In the genomic region with DNA sequence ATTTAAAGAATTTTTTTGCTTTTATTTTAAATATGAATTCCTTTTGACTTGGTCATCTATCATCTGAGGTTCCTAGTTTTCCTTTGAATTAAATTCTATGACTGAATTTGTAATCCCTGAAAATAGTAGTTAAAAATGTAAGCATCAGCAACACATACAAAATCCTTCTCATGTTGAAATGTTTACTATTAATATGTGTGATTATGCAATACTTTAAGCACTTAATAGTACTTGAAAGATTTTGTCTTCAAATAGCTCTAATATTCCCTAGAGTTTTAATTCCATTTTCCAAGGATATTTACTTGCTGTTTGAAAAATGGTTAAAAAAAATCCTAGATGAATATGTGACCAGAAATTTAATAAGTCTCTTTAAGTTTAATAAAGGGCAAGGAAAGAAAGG, we compare ENCODE assay signal across 24 cellular contexts. TPM values are rescaled to one million over a fixed set of nuclear protein-coding genes. Genes with fewer than 3 reads are reported as not detected.
DNase-seq lines count a peak whose midpoint lies in the region; ATAC-seq, FAIRE-seq and TF ChIP-seq lines count a peak whose summit lies in the region.
"Had no signal": no experiment of that assay in that cellular context is flagged by ENCODE, and none has a peak within 500 bp of the region (broad histone marks: within the 10 kb centered on the region; RNA-seq: fewer than 3 reads in every experiment).

No MANE protein-coding gene starts in this region.

- no peak for TF ChIP-seq EP300 in HepG2 (IDR thresholded peaks at IDR 0.05; ENCODE audit: low read depth in 2 of 2, low read length in 2 of 2)
- TF ChIP-seq EP300 in HepG2 (CRISPR knock-in tag; IDR thresholded peaks at IDR 0.05; ENCODE audit: borderline replicate concordance) = no peak
- TF ChIP-seq EP300 in K562 (IDR thresholded peaks at IDR 0.05; ENCODE audit: low read length) = no peak

- H3K27me3 ChIP-seq in HepG2 (ENCODE audit: control insufficient read depth in 1 of 2, insufficient read depth in 2 of 2, low read length in 2 of 2) (peaks cover 0 to 3% of the 10 kb centered on the region in 2 experiments; a peak in 1 of 5 replicates), right lobe of liver (no peaks in the 10 kb centered on the region), K562 (ENCODE audit: control insufficient read depth in 2 of 2, insufficient read depth in 2 of 2, low read length in 2 of 2) (no peaks in the 10 kb centered on the region)

- intact Hi-C loops in HepG2 (cut with micrococcal nuclease; ENCODE audit: unreplicated experiment) = no loop called here
- intact Hi-C loops in right lobe of liver (cut with DNase I) = no loop called here
- intact Hi-C loops in K562 (cut with micrococcal nuclease) = no loop called here

- no peak overlapping the region for H3K4me2 ChIP-seq in HepG2 (ENCODE audit: low read depth, low read length)
- H3K4me2 ChIP-seq in K562 (ENCODE audit: insufficient read depth, low read length) = no peak overlapping the region
- H3K4me2 ChIP-seq: GM23338 had no signal

- peak; percentile 49 for FAIRE-seq in HepG2 (lab: Jason Lieb, UNC)
- no peak for FAIRE-seq in K562 (lab: Jason Lieb, UNC)
- FAIRE-seq: GM18507 had no signal

- in situ Hi-C loops in HepG2 (cut with HindIII; ENCODE audit: extremely low pct_ligation_motif_present, low pct_unique_long_range_greater_than_20kb) (no loop called here), K562 (cut with MboI) (no loop called here)

- no peak overlapping the region for H3K9ac ChIP-seq in HepG2 (ENCODE audit: insufficient read depth, low read depth, low read length)
- no peak overlapping the region for H3K9ac ChIP-seq in K562 (ENCODE audit: insufficient read depth in 1 of 2, low read depth in 2 of 2, low read length in 2 of 2)

- H3K36me3 ChIP-seq in HepG2 (replicated peaks in 1 of 2; ENCODE audit: control insufficient read depth in 1 of 2, insufficient read depth in 2 of 2, low read length in 2 of 2) = no peaks in the 10 kb centered on the region
- H3K36me3 ChIP-seq in right lobe of liver = no peaks in the 10 kb centered on the region
- no peaks in the 10 kb centered on the region for H3K36me3 ChIP-seq in K562 (ENCODE audit: control insufficient read depth, insufficient read depth, low read length)
- H3K36me3 ChIP-seq: HAP-1 had no signal

- DNase-seq in HepG2 (ENCODE audit: low spot score) (no peak), right lobe of liver (no peak), K562 (ENCODE audit: extremely low read depth in 1 of 4, low spot score in 3 of 4) (no peak), iris pigment epithelial cell (ENCODE audit: low read depth) (peak; percentile 35), GM10248 (ENCODE audit: extremely low spot score) (no peak), NCI-H748 treated with DMSO at 0.1 percent for 48 hours (lab: John Stamatoyannopoulos, UW) (no peak), NCI-H2107 treated with DMSO at 0.1 percent for 48 hours (lab: John Stamatoyannopoulos, UW; ENCODE audit: unreplicated experiment) (no peak)
- DNase-seq: Caco-2; CD8-positive, alpha-beta T cell; GF-D8; NCI-H1092; NCI-H1417 treated with DMSO at 0.1 percent for 48 hours; NCI-H187; NCI-H2081 treated with DMSO at 0.1 percent for 48 hours; NCI-H446 treated with DMSO at 0.1 percent for 48 hours; NCI-H526 treated with DMSO at 0.1 percent for 48 hours; RPMI8226; SHP77 had no signal

- no peak overlapping the region for H2AFZ ChIP-seq in HepG2 (ENCODE audit: low read length)
- H2AFZ ChIP-seq in K562 (ENCODE audit: low read depth, low read length) = no peak overlapping the region

- H3K4me3 ChIP-seq in HepG2 (replicated peaks in 1 of 3; ENCODE audit: insufficient read depth in 1 of 3, low read depth in 2 of 3, low read length in 3 of 3) = no peak overlapping the region
- no peak overlapping the region for H3K4me3 ChIP-seq in right lobe of liver
- no peak overlapping the region for H3K4me3 ChIP-seq in K562
- H3K4me3 ChIP-seq: GM23338, HAP-1 had no signal

- CTCF ChIA-PET in HepG2 (lab: Yijun Ruan, JAX; ENCODE audit: low intra/inter-chr PET ratio, low total read pairs) (no interaction called here), K562 (lab: Yijun Ruan, JAX; ENCODE audit: low intra/inter-chr PET ratio) (no interaction called here), GM10248 (lab: Yijun Ruan, JAX) (no interaction called here)

- H3K9me3 ChIP-seq in HepG2 (ENCODE audit: low read length) (no peaks in the 10 kb centered on the region), right lobe of liver (no peaks in the 10 kb centered on the region), K562 (replicated peaks; ENCODE audit: control insufficient read depth, insufficient read depth, low read depth, low read length) (no peaks in the 10 kb centered on the region)
- H3K9me3 ChIP-seq: Caco-2, HAP-1 had no signal

- H3K27ac ChIP-seq in HepG2 (ENCODE audit: extremely low read length, insufficient read depth, low read length) (no peak overlapping the region), right lobe of liver (no peak overlapping the region), K562 (ENCODE audit: extremely low read depth, low read depth, low read length) (no peak overlapping the region)
- H3K27ac ChIP-seq: 22Rv1, C4-2B had no signal

- POLR2A ChIA-PET in HepG2 (lab: Yijun Ruan, JAX) (no interaction called here), K562 (lab: Yijun Ruan, JAX) (no interaction called here), GM10248 (lab: Yijun Ruan, JAX) (no interaction called here)

- TF ChIP-seq RAD21 in HepG2 (CRISPR knock-in tag; IDR thresholded peaks at IDR 0.05) (no peak), K562 (CRISPR knock-in tag; conservative IDR thresholded peaks at IDR 0.05 in 1 of 2, IDR thresholded peaks at IDR 0.05 in 1 of 2) (no peak)

- TF ChIP-seq POLR2A in HepG2 (IDR thresholded peaks at IDR 0.05; ENCODE audit: insufficient read depth in 1 of 2, low read depth in 2 of 2, low read length in 2 of 2) (no peak), right lobe of liver (IDR thresholded peaks at IDR 0.05) (no peak), K562 (conservative IDR thresholded peaks at IDR 0.05) (no peak)

- H3K79me2 ChIP-seq in HepG2 (ENCODE audit: insufficient read depth, low read length) (no peaks in the 10 kb centered on the region), K562 (ENCODE audit: control insufficient read depth, insufficient read depth, low read length) (no peaks in the 10 kb centered on the region)

- H4K20me1 ChIP-seq in HepG2 (ENCODE audit: insufficient read depth, low read length) (no peaks in the 10 kb centered on the region), K562 (replicated peaks; ENCODE audit: control insufficient read depth, insufficient read depth, low read length) (no peaks in the 10 kb centered on the region)

- BruUV-seq in HepG2 (replicated peaks; lab: Mats Ljungman, UMichigan) = no TSS peak
- no TSS peak for BruUV-seq in K562 (replicated peaks; lab: Mats Ljungman, UMichigan)

- TF ChIP-seq CTCF in HepG2 (CRISPR knock-in tag; IDR thresholded peaks at IDR 0.05) (no peak), right lobe of liver (IDR thresholded peaks at IDR 0.05) (no peak), K562 (IDR thresholded peaks at IDR 0.05 in 2 of 3, conservative IDR thresholded peaks at IDR 0.05 in 1 of 3; ENCODE audit: insufficient read depth in 2 of 3, low read depth in 1 of 3, low read length in 3 of 3) (no peak), GM10248 (IDR thresholded peaks at IDR 0.05; ENCODE audit: control extremely low read depth, extremely low read depth, low read depth, missing control alignments) (no peak)

- no peaks in the 10 kb centered on the region for H3K9me1 ChIP-seq in K562 (ENCODE audit: control insufficient read depth, insufficient read depth, low read length)

- ATAC-seq in HepG2 (no peak), right lobe of liver (no peak), K562 (no peak), GM18517 (IDR thresholded peaks at IDR 0.05; ENCODE audit: unreplicated experiment) (no peak)
- ATAC-seq: CD8-positive, alpha-beta T cell; GM23338 had no signal

- H3K4me1 ChIP-seq in HepG2 (ENCODE audit: insufficient read depth, low read length) (peaks cover 25% of the 10 kb centered on the region), right lobe of liver (no peaks in the 10 kb centered on the region), K562 (replicated peaks in 1 of 2; ENCODE audit: control insufficient read depth in 2 of 2, insufficient read depth in 2 of 2, low read length in 2 of 2) (0 out of 5 replicates have a peak, but pooled peaks cover 0 to 4% of the 10 kb centered on the region in 2 experiments)

RNA-seq across cellular contexts. Expression of gene SPATS2L, which starts 26.6 kb away (rescaled TPM):
- 154 and 165 TPM in 2 replicates for total RNA-seq in HepG2 (2016; rRNA removed; fragmentation: Illumina TruSeq; extraction: Trizol)
- total RNA-seq in HepG2 (2016; cell fraction: cytosol; rRNA removed; fragmentation: Illumina TruSeq; extraction: Trizol; ENCODE audit: low read depth) = 81.5 and 81.6 TPM in 2 replicates
- total RNA-seq in HepG2 (2016; cell fraction: insoluble cytoplasmic fraction; rRNA removed; fragmentation: Illumina TruSeq; extraction: Trizol) = 151 and 153 TPM in 2 replicates
- total RNA-seq in HepG2 (2016; cell fraction: membrane; rRNA removed; fragmentation: Illumina TruSeq; extraction: Trizol) = 160 and 169 TPM in 2 replicates
- total RNA-seq in HepG2 (2016; cell fraction: nucleus; rRNA removed; fragmentation: Illumina TruSeq; extraction: Trizol) = 110 and 114 TPM in 2 replicates
- 180 and 212 TPM in 2 replicates for polyA plus RNA-seq in HepG2 (2011; rRNA removed)
- 161 and 177 TPM in 2 replicates for polyA plus RNA-seq in HepG2 (2011; cell fraction: cytosol; rRNA removed)
- 71.8 and 89.4 TPM in 2 replicates for polyA plus RNA-seq in HepG2 (2011; cell fraction: nucleus; rRNA removed)
- polyA plus RNA-seq in HepG2 (2012) = 134 and 184 TPM in 2 replicates
- 102 and 115 TPM in 2 replicates for polyA plus RNA-seq in HepG2 (2016; cell fraction: cytosol; fragmentation: Illumina TruSeq; extraction: Trizol; ENCODE audit: low read depth)
- polyA plus RNA-seq in HepG2 (2016; cell fraction: insoluble cytoplasmic fraction; fragmentation: Illumina TruSeq; extraction: Trizol; ENCODE audit: low read depth) = 213 and 235 TPM in 2 replicates
- polyA plus RNA-seq in HepG2 (2016; cell fraction: membrane; fragmentation: Illumina TruSeq; extraction: Trizol; ENCODE audit: low read depth) = 179 and 180 TPM in 2 replicates
- 145 and 148 TPM in 2 replicates for polyA plus RNA-seq in HepG2 (2016; cell fraction: nucleus; fragmentation: Illumina TruSeq; extraction: Trizol; ENCODE audit: insufficient read depth, low read depth)
- polyA minus RNA-seq in HepG2 (2011; rRNA and poly(A)+ RNA removed; ENCODE audit: low replicate concordance) = 28.4 and 78.1 TPM in 2 replicates
- polyA minus RNA-seq in HepG2 (2011; cell fraction: cytosol; rRNA and poly(A)+ RNA removed) = 121 and 126 TPM in 2 replicates
- polyA minus RNA-seq in HepG2 (2011; cell fraction: nucleus; rRNA and poly(A)+ RNA removed) = 287 and 295 TPM in 2 replicates
- total RNA-seq in right lobe of liver = 100 to 1,000 TPM in 1 of 6 experiments, 10 to 100 TPM in 5; 60.7 to 109 (median 72.9) TPM
- 17.5 and 23.3 TPM in 2 replicates for total RNA-seq in K562 (2011; cell fraction: chromatin; rRNA removed; ENCODE audit: low replicate concordance)
- 8.3 and 8.9 TPM in 2 replicates for total RNA-seq in K562 (2011; cell fraction: nucleolus; rRNA removed)
- 10.0 and 18.6 TPM in 2 replicates for total RNA-seq in K562 (2011; cell fraction: nucleoplasm; rRNA removed)
- 23.3 and 26.1 TPM in 2 replicates for total RNA-seq in K562 (2014; rRNA removed)
- 24.9 and 29.4 TPM in 2 replicates for total RNA-seq in K562 (2014; rRNA removed; fragmentation: Illumina TruSeq; extraction: Trizol)
- 23.4 and 24.5 TPM in 2 replicates for total RNA-seq in K562 (2015; rRNA removed; fragmentation: Illumina TruSeq; extraction: Trizol)
- 25.8 and 29.1 TPM in 2 replicates for total RNA-seq in K562 (2021)
- 34.6 and 41.4 TPM in 2 replicates for polyA plus RNA-seq in K562 (2011; rRNA removed)
- 22.2 and 31.6 TPM in 2 replicates for polyA plus RNA-seq in K562 (2011; cell fraction: cytosol; rRNA removed)
- 24.7 and 24.8 TPM in 2 replicates for polyA plus RNA-seq in K562 (2011; cell fraction: nucleus; rRNA removed)
- 22.3 and 27.8 TPM in 2 replicates for polyA plus RNA-seq in K562 (2012)
- polyA plus RNA-seq in K562 (2014; fragmentation: Illumina TruSeq; extraction: Trizol) = 34.2 and 41.5 TPM in 2 replicates
- polyA plus RNA-seq in K562 (2014; fragmentation: Nextera tagmentation; extraction: Ambion mirVana) = 10 to 100 TPM; 11.3 to 11.6 TPM
- polyA plus RNA-seq in K562 (2014; rRNA removed) = 28.0 and 33.4 TPM in 2 replicates
- 48.3 and 50.5 TPM in 2 replicates for polyA minus RNA-seq in K562 (2011; rRNA and poly(A)+ RNA removed)
- 23.6 and 28.4 TPM in 2 replicates for polyA minus RNA-seq in K562 (2011; cell fraction: cytosol; rRNA and poly(A)+ RNA removed)
- polyA minus RNA-seq in K562 (2011; cell fraction: nucleus; rRNA and poly(A)+ RNA removed) = 18.2 and 31.0 TPM in 2 replicates

Comparison
In these comparisons a context has a peak if more than half of its experiments do, and no peak if none do; other contexts are left out.
1. Of the 241 proteins assayed by ChIP-seq in both HepG2 and K562: peak only in HepG2: none; only in K562: none; in both: CEBPB and CEBPG; in neither: 238; mixed calls (peak in some experiments, not most) for 1.